ENCODE assay signal across 13 cellular contexts in genomic region chr18:32095156-32095555, GRCh38. TPM values are rescaled to one million over a fixed set of nuclear protein-coding genes. Genes with fewer than 3 reads are reported as not detected.
DNase-seq lines count a peak whose midpoint lies in the region; ATAC-seq and TF ChIP-seq lines count a peak whose summit lies in the region.
"Had no signal": no experiment of that assay in that cellular context is flagged by ENCODE, and none has a peak within 500 bp of the region (broad histone marks: within the 10 kb centered on the region; RNA-seq: fewer than 3 reads in every experiment).

No MANE protein-coding gene starts in this region.

- no peaks in the 10 kb centered on the region for H3K27me3 Mint-ChIP-seq in activated CD8-positive, alpha-beta T cell treated with anti-CD3 and anti-CD28 coated beads, Interleukin-2, amount 10 ng/mL, durations not matched to agents 7 days and 5 days (ENCODE audit: low read depth)
- H3K27me3 Mint-ChIP-seq in natural killer cell treated with Interleukin-12 subunit alpha and Interleukin-12 subunit beta and Interleukin-15 and Interleukin-18, amount 100 ng/mL, for 72 hours, result no peaks in the 10 kb centered on the region

- intact Hi-C loops in spleen (cut with DNase I; ENCODE audit: low total_unique reads), result no loop called here

- POLR2A ChIA-PET in HEK293 (lab: Yijun Ruan, JAX), result no interaction called here
- POLR2A ChIA-PET in activated CD8-positive, alpha-beta T cell treated with anti-CD3 and anti-CD28 coated beads, Interleukin-2, amount 10 ng/mL, durations not matched to agents 7 days and 5 days (lab: Charles Lee), result interaction anchor here (0.6 kb wide), 1 partner anchor 22 kb away, joined by 4 read pairs; no protein-coding TSS in a partner anchor

- no peak for TF ChIP-seq POLR2A in spleen (IDR thresholded peaks at IDR 0.05)

- DNase-seq in Caki2 (ENCODE audit: low read depth) (peak; percentile 3), spleen (no peak)
- no peak for DNase-seq in activated CD8-positive, alpha-beta T cell treated with anti-CD3 and anti-CD28 coated beads, Interleukin-2, amount 10 ng/mL, durations not matched to agents 7 days and 5 days
- no peak for DNase-seq in natural killer cell treated with Interleukin-12 subunit alpha and Interleukin-12 subunit beta and Interleukin-15 and Interleukin-18, amount 100 ng/mL, for 72 hours (ENCODE audit: low spot score)
- DNase-seq: Caco-2, hypothalamus, NCI-H1092 treated with DMSO at 0.1 percent for 48 hours, substantia nigra had no signal

- H3K36me3 ChIP-seq in HEK293 (ENCODE audit: control insufficient read depth in 2 of 2, insufficient read depth in 1 of 2, low read length in 2 of 2) (peaks cover 0 to 32% of the 10 kb centered on the region in 2 experiments; a peak in 2 of 3 replicates), spleen (peaks cover 0 to 45% (median 7%) of the 10 kb centered on the region in 6 donors)
- H3K36me3 ChIP-seq: adrenal gland had no signal

- CTCF ChIA-PET in HEK293 (lab: Yijun Ruan, JAX), result no interaction called here
- CTCF ChIA-PET in activated CD8-positive, alpha-beta T cell treated with anti-CD3 and anti-CD28 coated beads, Interleukin-2, amount 10 ng/mL, durations not matched to agents 7 days and 5 days (lab: Charles Lee), result interaction anchor here (0.6 kb wide), 1 partner anchor 23 kb away, joined by 3 read pairs; no protein-coding TSS in a partner anchor

- H3K4me1 ChIP-seq in HEK293 (ENCODE audit: control insufficient read depth, insufficient read depth, low read length) (peaks cover 4% of the 10 kb centered on the region; the same call in 1 of the 2 replicates), spleen (peaks cover 31 to 83% (median 75%) of the 10 kb centered on the region in 6 donors)
- H3K4me1 ChIP-seq: Caco-2 had no signal

- in situ Hi-C loops in Caki2 (cut with HindIII; ENCODE audit: low pct_unique_long_range_greater_than_20kb, low sequenced_read_pairs), result no loop called here

- H3K9me3 ChIP-seq in HEK293 (ENCODE audit: control insufficient read depth, insufficient read depth, low read depth, low read length), result no peaks in the 10 kb centered on the region
- H3K9me3 ChIP-seq in spleen, result no peaks in the 10 kb centered on the region
- H3K9me3 ChIP-seq: adrenal gland, Caco-2 had no signal

- H3K36me3 Mint-ChIP-seq in activated CD8-positive, alpha-beta T cell treated with anti-CD3 and anti-CD28 coated beads, Interleukin-2, amount 10 ng/mL, durations not matched to agents 7 days and 5 days (ENCODE audit: low read depth), result peaks cover 53% of the 10 kb centered on the region
- peaks cover 26% of the 10 kb centered on the region for H3K36me3 Mint-ChIP-seq in natural killer cell treated with Interleukin-12 subunit alpha and Interleukin-12 subunit beta and Interleukin-15 and Interleukin-18, amount 100 ng/mL, for 72 hours

- H3K27ac ChIP-seq in HEK293 (ENCODE audit: extremely low read depth, low read depth, low read length), result no peak overlapping the region
- peak overlapping the region in 4 of 8 donors; percentile 98 to 100 (median 100) for H3K27ac ChIP-seq in spleen
- H3K27ac ChIP-seq: adrenal gland had no signal

- TF ChIP-seq CTCF in HEK293 (tag by site-specific recombination; IDR thresholded peaks at IDR 0.05) (no peak), spleen (IDR thresholded peaks at IDR 0.05 in 8 of 11, conservative IDR thresholded peaks at IDR 0.05 in 3 of 11) (no peak)

- H3K9me3 Mint-ChIP-seq in activated CD8-positive, alpha-beta T cell treated with anti-CD3 and anti-CD28 coated beads, Interleukin-2, amount 10 ng/mL, durations not matched to agents 7 days and 5 days (ENCODE audit: insufficient read depth), result no peaks in the 10 kb centered on the region
- no peaks in the 10 kb centered on the region for H3K9me3 Mint-ChIP-seq in natural killer cell treated with Interleukin-12 subunit alpha and Interleukin-12 subunit beta and Interleukin-15 and Interleukin-18, amount 100 ng/mL, for 72 hours

- H3K4me1 Mint-ChIP-seq in activated CD8-positive, alpha-beta T cell treated with anti-CD3 and anti-CD28 coated beads, Interleukin-2, amount 10 ng/mL, durations not matched to agents 7 days and 5 days (ENCODE audit: low read depth), result peaks cover 58% of the 10 kb centered on the region
- H3K4me1 Mint-ChIP-seq in natural killer cell treated with Interleukin-12 subunit alpha and Interleukin-12 subunit beta and Interleukin-15 and Interleukin-18, amount 100 ng/mL, for 72 hours (ENCODE audit: low read depth in 2 of 2), result peaks cover 35 to 42% of the 10 kb centered on the region in 2 donors

- no peaks in the 10 kb centered on the region for H3K27me3 ChIP-seq in spleen (replicated peaks in 1 of 7)
- H3K27me3 ChIP-seq: adrenal gland had no signal

- ATAC-seq in activated CD8-positive, alpha-beta T cell treated with anti-CD3 and anti-CD28 coated beads, Interleukin-2, amount 10 ng/mL, durations not matched to agents 7 days and 5 days, result no peak
- ATAC-seq in natural killer cell treated with Interleukin-12 subunit alpha and Interleukin-12 subunit beta and Interleukin-15 and Interleukin-18, amount 100 ng/mL, for 72 hours, result no peak
- no peak for ATAC-seq in HG02973 (IDR thresholded peaks at IDR 0.05; ENCODE audit: unreplicated experiment)
- ATAC-seq in GM18870 (IDR thresholded peaks at IDR 0.05; ENCODE audit: unreplicated experiment), result no peak
- ATAC-seq: esophagus mucosa had no signal

- H3K27ac Mint-ChIP-seq in activated CD8-positive, alpha-beta T cell treated with anti-CD3 and anti-CD28 coated beads, Interleukin-2, amount 10 ng/mL, durations not matched to agents 7 days and 5 days, result no peak overlapping the region
- peak overlapping the region; percentile 91 to 93 for H3K27ac Mint-ChIP-seq in natural killer cell treated with Interleukin-12 subunit alpha and Interleukin-12 subunit beta and Interleukin-15 and Interleukin-18, amount 100 ng/mL, for 72 hours

- WGBS in spleen, 5 donors, result 67 to 77% (median 74%) methylated on average over 5 of the region's 5 CpGs

- H3K4me3 Mint-ChIP-seq in activated CD8-positive, alpha-beta T cell treated with anti-CD3 and anti-CD28 coated beads, Interleukin-2, amount 10 ng/mL, durations not matched to agents 7 days and 5 days, result peak overlapping the region; percentile 9
- H3K4me3 Mint-ChIP-seq in natural killer cell treated with Interleukin-12 subunit alpha and Interleukin-12 subunit beta and Interleukin-15 and Interleukin-18, amount 100 ng/mL, for 72 hours, result peak overlapping the region; percentile 97

- no peak overlapping the region for H3K4me3 ChIP-seq in HEK293 (ENCODE audit: low read depth, low read length)
- peak overlapping the region in 1 of 8 donors; percentile 98 for H3K4me3 ChIP-seq in spleen
- H3K4me3 ChIP-seq: adrenal gland had no signal

TF ChIP-seq in HEK293, 187 proteins besides CTCF, POLR2A, EP300 and RAD21 (continues in another document):
- peak; percentile 34; the same call in 1 of the 2 replicates for TF ChIP-seq KLF1 (tag by site-specific recombination; IDR thresholded peaks at IDR 0.05)
- TF ChIP-seq PRDM10 (tag by site-specific recombination; IDR thresholded peaks at IDR 0.05), result peak; percentile 39
- TF ChIP-seq WT1 (tag by site-specific recombination; IDR thresholded peaks at IDR 0.05), result peak; percentile 37; the same call in 1 of the 2 replicates
- TF ChIP-seq PRDM6 (tag by site-specific recombination; IDR thresholded peaks at IDR 0.05), result no peak
- TF ChIP-seq TRIM28 (IDR thresholded peaks at IDR 0.05; ENCODE audit: borderline replicate concordance, low read length), result peak; percentile 61

RNA-seq across cellular contexts. Expression of gene RNF138, which starts 3.5 kb away (rescaled TPM):
- total RNA-seq in Caki2 (2014; rRNA removed; shearing (Covaris generic); ENCODE audit: low replicate concordance), result 20.2 and 68.3 TPM in 2 replicates
- 10 to 100 TPM; 84.2 to 94.3 TPM for total RNA-seq in activated CD8-positive, alpha-beta T cell treated with anti-CD3 and anti-CD28 coated beads, Interleukin-2, amount 10 ng/mL, durations not matched to agents 7 days and 5 days
- total RNA-seq in natural killer cell treated with Interleukin-12 subunit alpha and Interleukin-12 subunit beta and Interleukin-15 and Interleukin-18, amount 100 ng/mL, for 72 hours, result 10 to 100 TPM; 59.2 to 62.5 TPM
- total RNA-seq in spleen, result 10 to 100 TPM; 30.3 to 57.1 (median 43.4) TPM
- polyA plus RNA-seq in spleen, result 10 to 100 TPM; 15.9 to 24.6 (median 17.3) TPM
